Comparison of ENCODE assay signal across 8 cellular contexts in the genomic region with DNA sequence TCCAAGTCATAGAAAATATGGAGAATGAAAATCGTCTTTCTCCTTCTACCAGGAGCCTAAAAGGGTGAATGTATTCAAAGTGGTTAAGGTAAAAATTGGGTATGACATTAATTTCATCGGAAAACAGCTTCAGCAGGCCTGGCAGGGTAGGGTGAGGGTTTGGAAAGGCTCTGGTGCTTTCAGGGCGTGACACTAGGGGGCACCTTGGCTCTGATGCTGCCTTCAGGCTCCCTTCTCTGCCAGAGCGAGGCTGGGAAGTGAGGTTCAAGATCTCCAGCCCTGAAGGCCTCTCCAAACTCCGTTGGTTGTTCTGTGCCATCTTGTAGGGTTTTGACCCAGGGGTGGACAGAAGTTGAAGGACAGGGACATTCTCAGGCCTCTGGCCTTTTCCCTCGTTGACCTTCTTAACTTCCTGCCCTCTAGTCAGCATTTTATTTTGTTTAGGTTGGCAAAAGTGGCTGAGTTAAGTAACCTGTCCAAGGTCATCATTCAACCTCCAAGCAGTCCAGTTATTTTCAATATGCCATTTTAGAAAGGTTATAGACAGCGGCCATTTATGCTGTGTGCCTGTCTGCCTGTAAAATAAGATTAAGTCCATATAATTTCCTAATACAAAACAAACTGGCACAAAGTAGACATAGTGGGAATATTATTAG. TPM values are rescaled to one million over a fixed set of nuclear protein-coding genes. Genes with fewer than 3 reads are reported as not detected.
DNase-seq lines count a peak whose midpoint lies in the region; ATAC-seq, FAIRE-seq and TF ChIP-seq lines count a peak whose summit lies in the region.

No MANE protein-coding gene starts in this region.

- POLR2A ChIA-PET in A549 (lab: Yijun Ruan, JAX) = no interaction called here
- POLR2A ChIA-PET in GM10248 (lab: Yijun Ruan, JAX) = no interaction called here

- H3K27me3 ChIP-seq in NT2/D1 (ENCODE audit: insufficient read depth, insufficient read length) = no peaks in the 10 kb centered on the region
- no peaks in the 10 kb centered on the region for H3K27me3 ChIP-seq in prostate gland (replicated peaks; ENCODE audit: insufficient read depth)

- H3K36me3 Mint-ChIP-seq in osteocyte (ENCODE audit: unreplicated experiment) = no peaks in the 10 kb centered on the region

- no peak for FAIRE-seq in A549 (lab: Jason Lieb, UNC)

- TF ChIP-seq EP300 in A549 (IDR thresholded peaks at IDR 0.05) = no peak

- H3K27me3 Mint-ChIP-seq in osteocyte (ENCODE audit: unreplicated experiment) = peaks cover 4% of the 10 kb centered on the region

- 42% methylated on average over 7 of the region's 7 CpGs for WGBS in A549 (ENCODE audit: missing lambda C conversion rate)
- 87% methylated on average over 7 of the region's 7 CpGs for WGBS in prostate gland

- TF ChIP-seq POLR2A in A549 (IDR thresholded peaks at IDR 0.05; ENCODE audit: low read length) = no peak
- no peak for TF ChIP-seq POLR2A in prostate gland (IDR thresholded peaks at IDR 0.05)

- H3K27ac ChIP-seq in A549 (no peak overlapping the region), prostate gland (no peak overlapping the region)

- H3K4me3 ChIP-seq in A549 (no peak overlapping the region), NT2/D1 (ENCODE audit: insufficient read length, low read depth) (no peak overlapping the region), epithelial cell of esophagus (ENCODE audit: low read length) (no peak overlapping the region), prostate gland (no peak overlapping the region)

- H3K9me3 ChIP-seq in A549 (no peaks in the 10 kb centered on the region), NT2/D1 (ENCODE audit: insufficient read depth, low read length) (no peaks in the 10 kb centered on the region), prostate gland (no peaks in the 10 kb centered on the region)

- H3K9ac ChIP-seq in NT2/D1 (ENCODE audit: insufficient read length, low read depth) = no peak overlapping the region

- no peaks in the 10 kb centered on the region for H3K4me1 Mint-ChIP-seq in osteocyte (ENCODE audit: unreplicated experiment)

- peak; percentile 80 to 88 for ATAC-seq in A549
- ATAC-seq in HG03196 (IDR thresholded peaks at IDR 0.05; ENCODE audit: unreplicated experiment) = no peak
- ATAC-seq in GM19351 (IDR thresholded peaks at IDR 0.05; ENCODE audit: unreplicated experiment) = no peak

- H3K4me1 ChIP-seq in A549 (no peaks in the 10 kb centered on the region), NT2/D1 (ENCODE audit: insufficient read depth, insufficient read length) (no peaks in the 10 kb centered on the region), prostate gland (replicated peaks) (no peaks in the 10 kb centered on the region)

- DNase-seq in A549 (ENCODE audit: low read depth in 1 of 2, low spot score in 1 of 2) = peak; percentile 18 to 38
- DNase-seq in GM10248 (ENCODE audit: extremely low spot score) = peak; percentile 25
- DNase-seq in NT2/D1 (ENCODE audit: low read depth, low spot score) = peak; percentile 9
- peak; percentile 33 for DNase-seq in epithelial cell of esophagus (ENCODE audit: low read depth)
- DNase-seq in prostate gland (ENCODE audit: low spot score) = no peak
- no peak for DNase-seq in osteocyte (ENCODE audit: extremely low spot score, unreplicated experiment)

- CTCF ChIA-PET in A549 (lab: Yijun Ruan, JAX) = interaction anchor here (1.0 to 1.4 kb wide), 3 partner anchors 8 to 13 kb away, joined by 3 to 4 read pairs (median 3); no protein-coding TSS in a partner anchor
- CTCF ChIA-PET in GM10248 (lab: Yijun Ruan, JAX) = interaction anchor here (0.7 to 2.0 kb wide), 8 partner anchors 8 to 78 kb away, joined by 3 to 10 read pairs (median 3); no protein-coding TSS in a partner anchor

- TF ChIP-seq RAD21 in A549 (conservative IDR thresholded peaks at IDR 0.05 in 1 of 2, IDR thresholded peaks at IDR 0.05 in 1 of 2) = peak; percentile 58 to 68

- intact Hi-C loops in prostate gland (cut with DNase I) = no loop called here

- no peak overlapping the region for H3K27ac Mint-ChIP-seq in osteocyte (ENCODE audit: unreplicated experiment)

- H3K36me3 ChIP-seq in NT2/D1 (ENCODE audit: insufficient read depth, insufficient read length, low read length) = no peaks in the 10 kb centered on the region
- H3K36me3 ChIP-seq in prostate gland = no peaks in the 10 kb centered on the region

- no peak overlapping the region for H3K4me3 Mint-ChIP-seq in osteocyte (ENCODE audit: unreplicated experiment)

- H3K9me3 Mint-ChIP-seq in osteocyte (ENCODE audit: unreplicated experiment) = no peaks in the 10 kb centered on the region

- no peak overlapping the region for H3K4me2 ChIP-seq in A549

- peak; percentile 47 for TF ChIP-seq CTCF in A549 (IDR thresholded peaks at IDR 0.05)
- peak; percentile 45 for TF ChIP-seq CTCF in GM10248 (IDR thresholded peaks at IDR 0.05; ENCODE audit: control extremely low read depth, extremely low read depth, low read depth, missing control alignments)
- TF ChIP-seq CTCF in epithelial cell of esophagus (IDR thresholded peaks at IDR 0.05; ENCODE audit: insufficient read depth, low read depth, low read length, missing control alignments) = peak; percentile 34
- no peak for TF ChIP-seq CTCF in prostate gland (IDR thresholded peaks at IDR 0.05)
- TF ChIP-seq CTCF in osteocyte (IDR thresholded peaks at IDR 0.05) = no peak

TF ChIP-seq in A549, 52 proteins besides CTCF, POLR2A, EP300 and RAD21:
- TF ChIP-seq EHF (CRISPR knock-in tag; IDR thresholded peaks at IDR 0.05) = no peak
- TF ChIP-seq HOXA7 (CRISPR knock-in tag; IDR thresholded peaks at IDR 0.05) = no peak
- no peak for TF ChIP-seq POLR2AphosphoS2 (conservative IDR thresholded peaks at IDR 0.05; ENCODE audit: low read length)
- TF ChIP-seq, protein P1, sequence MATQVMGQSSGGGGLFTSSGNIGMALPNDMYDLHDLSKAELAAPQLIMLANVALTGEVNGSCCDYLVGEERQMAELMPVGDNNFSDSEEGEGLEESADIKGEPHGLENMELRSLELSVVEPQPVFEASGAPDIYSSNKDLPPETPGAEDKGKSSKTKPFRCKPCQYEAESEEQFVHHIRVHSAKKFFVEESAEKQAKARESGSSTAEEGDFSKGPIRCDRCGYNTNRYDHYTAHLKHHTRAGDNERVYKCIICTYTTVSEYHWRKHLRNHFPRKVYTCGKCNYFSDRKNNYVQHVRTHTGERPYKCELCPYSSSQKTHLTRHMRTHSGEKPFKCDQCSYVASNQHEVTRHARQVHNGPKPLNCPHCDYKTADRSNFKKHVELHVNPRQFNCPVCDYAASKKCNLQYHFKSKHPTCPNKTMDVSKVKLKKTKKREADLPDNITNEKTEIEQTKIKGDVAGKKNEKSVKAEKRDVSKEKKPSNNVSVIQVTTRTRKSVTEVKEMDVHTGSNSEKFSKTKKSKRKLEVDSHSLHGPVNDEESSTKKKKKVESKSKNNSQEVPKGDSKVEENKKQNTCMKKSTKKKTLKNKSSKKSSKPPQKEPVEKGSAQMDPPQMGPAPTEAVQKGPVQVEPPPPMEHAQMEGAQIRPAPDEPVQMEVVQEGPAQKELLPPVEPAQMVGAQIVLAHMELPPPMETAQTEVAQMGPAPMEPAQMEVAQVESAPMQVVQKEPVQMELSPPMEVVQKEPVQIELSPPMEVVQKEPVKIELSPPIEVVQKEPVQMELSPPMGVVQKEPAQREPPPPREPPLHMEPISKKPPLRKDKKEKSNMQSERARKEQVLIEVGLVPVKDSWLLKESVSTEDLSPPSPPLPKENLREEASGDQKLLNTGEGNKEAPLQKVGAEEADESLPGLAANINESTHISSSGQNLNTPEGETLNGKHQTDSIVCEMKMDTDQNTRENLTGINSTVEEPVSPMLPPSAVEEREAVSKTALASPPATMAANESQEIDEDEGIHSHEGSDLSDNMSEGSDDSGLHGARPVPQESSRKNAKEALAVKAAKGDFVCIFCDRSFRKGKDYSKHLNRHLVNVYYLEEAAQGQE (IDR thresholded peaks at IDR 0.05) = no peak
- no peak for TF ChIP-seq NR3C1 (IDR thresholded peaks at IDR 0.05)
- peak; percentile 42 for TF ChIP-seq MAFK (IDR thresholded peaks at IDR 0.05; ENCODE audit: partially characterized antibody)
- TF ChIP-seq, protein P2, sequence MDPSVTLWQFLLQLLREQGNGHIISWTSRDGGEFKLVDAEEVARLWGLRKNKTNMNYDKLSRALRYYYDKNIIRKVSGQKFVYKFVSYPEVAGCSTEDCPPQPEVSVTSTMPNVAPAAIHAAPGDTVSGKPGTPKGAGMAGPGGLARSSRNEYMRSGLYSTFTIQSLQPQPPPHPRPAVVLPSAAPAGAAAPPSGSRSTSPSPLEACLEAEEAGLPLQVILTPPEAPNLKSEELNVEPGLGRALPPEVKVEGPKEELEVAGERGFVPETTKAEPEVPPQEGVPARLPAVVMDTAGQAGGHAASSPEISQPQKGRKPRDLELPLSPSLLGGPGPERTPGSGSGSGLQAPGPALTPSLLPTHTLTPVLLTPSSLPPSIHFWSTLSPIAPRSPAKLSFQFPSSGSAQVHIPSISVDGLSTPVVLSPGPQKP (IDR thresholded peaks at IDR 0.05; ENCODE audit: low read depth, low read length) = no peak
- peak; percentile 46; the same call in 2 of the 3 replicates for TF ChIP-seq SMC3 (IDR thresholded peaks at IDR 0.05)
- TF ChIP-seq ZNF302 (CRISPR knock-in tag; IDR thresholded peaks at IDR 0.05) = no peak
TF ChIP-seq in A549: peak in this region for 2.

RNA-seq across cellular contexts. Expression of a gene that starts 40.3 kb away (rescaled TPM):
- polyA plus RNA-seq in A549 (2011; rRNA removed) = 1.5 and 3.0 TPM in 2 replicates
- 1.0 and 1.5 TPM in 2 replicates for polyA plus RNA-seq in A549 (2012; cell fraction: cytosol; rRNA removed)
- polyA plus RNA-seq in A549 (2012; cell fraction: nucleus; rRNA removed) = 3.2 and 4.7 TPM in 2 replicates
- polyA plus RNA-seq in A549 (2017; fragmentation: RNase III; extraction: RNeasy Plus Mini Kit Qiagen cat#74134 plus additional on column Dnase treatment) = 1.4 to 1.8 TPM (median 1.7 TPM) in 3 replicates
- 1.8 and 3.4 TPM in 2 replicates for polyA minus RNA-seq in A549 (2011; rRNA and poly(A)+ RNA removed)
- total RNA-seq in prostate gland = 10 to 100 TPM in 1 of 2 donors, under 1 TPM in 1; 0.46 to 10.7 TPM
- total RNA-seq in osteocyte = 0.42 and 1.1 TPM in 2 replicates

Comparison
In these comparisons a context has a peak if more than half of its experiments do, and no peak if none do; other contexts are left out.
1. ATAC-seq: peak in A549 (2 of 2); none in HG03196 (single experiment) and GM19351 (single experiment).
2. DNase-seq: peak in A549 (2 of 2), GM10248 (single experiment), NT2/D1 (single experiment) and epithelial cell of esophagus (single experiment); none in prostate gland (single experiment) and osteocyte (single experiment).
3. CTCF ChIP-seq: peak in A549 (single experiment), GM10248 (single experiment) and epithelial cell of esophagus (single experiment); none in prostate gland (0 of 4) and osteocyte (single experiment).